ENCODE assay signal across 24 cellular contexts in genomic region chr10:10363217-10363616, GRCh38.
"Had no signal": no experiment of that assay in that cellular context is flagged by ENCODE, and none has a peak within 500 bp of the region (broad histone marks: within the 10 kb centered on the region; RNA-seq: fewer than 3 reads in every experiment).

No MANE protein-coding gene starts in this region.

- H3K4me1 Mint-ChIP-seq: activated CD4-positive, alpha-beta memory T cell treated with anti-CD3 and anti-CD28 coated beads, Interleukin-2, amount 10 ng/mL, durations not matched to agents 7 days and 5 days; activated CD4-positive, alpha-beta T cell treated with anti-CD3 and anti-CD28 coated beads for 36 hours; activated CD4-positive, alpha-beta T cell treated with anti-CD3 and anti-CD28 coated beads, Interleukin-2, amount 10 ng/mL, durations not matched to agents 7 days and 5 days; T-helper 17 cell had no signal

- H3K4me3 Mint-ChIP-seq: activated CD4-positive, alpha-beta memory T cell treated with anti-CD3 and anti-CD28 coated beads, Interleukin-2, amount 10 ng/mL, durations not matched to agents 7 days and 5 days; activated CD4-positive, alpha-beta T cell treated with anti-CD3 and anti-CD28 coated beads for 36 hours; activated CD4-positive, alpha-beta T cell treated with anti-CD3 and anti-CD28 coated beads, Interleukin-2, amount 10 ng/mL, durations not matched to agents 7 days and 5 days; activated naive CD8-positive, alpha-beta T cell; activated T-cell treated with anti-CD3 and anti-CD28 coated beads, Interleukin-2, amount 50 U/mL, for 24 hours; activated T-cell treated with anti-CD3 and anti-CD28 coated beads, Interleukin-2, amount 50 U/mL, for 72 hours; endodermal cell; T-helper 17 cell; T-helper 2 cell treated with Interferon-gamma antibody and Interleukin-4, amounts not matched to agents 5 μg/mL and 100 μg/mL, for 36 hours had no signal

- H3K27ac ChIP-seq: WERI-Rb-1 had no signal

- H3K9me3 Mint-ChIP-seq: activated CD4-positive, alpha-beta memory T cell treated with anti-CD3 and anti-CD28 coated beads, Interleukin-2, amount 10 ng/mL, durations not matched to agents 7 days and 5 days; activated CD4-positive, alpha-beta T cell treated with anti-CD3 and anti-CD28 coated beads, Interleukin-2, amount 10 ng/mL, durations not matched to agents 7 days and 5 days; activated T-cell treated with anti-CD3 and anti-CD28 coated beads, Interleukin-2, amount 50 U/mL, for 24 hours; activated T-cell treated with anti-CD3 and anti-CD28 coated beads, Interleukin-2, amount 50 U/mL, for 72 hours; endodermal cell; T-helper 2 cell treated with Interferon-gamma antibody and Interleukin-4, amounts not matched to agents 5 μg/mL and 100 μg/mL, for 36 hours had no signal

- H3K36me3 Mint-ChIP-seq: activated naive CD8-positive, alpha-beta T cell had no signal

- H3K27ac Mint-ChIP-seq: activated CD4-positive, alpha-beta memory T cell treated with anti-CD3 and anti-CD28 coated beads, Interleukin-2, amount 10 ng/mL, durations not matched to agents 7 days and 5 days; activated CD4-positive, alpha-beta T cell treated with anti-CD3 and anti-CD28 coated beads for 36 hours; activated CD4-positive, alpha-beta T cell treated with anti-CD3 and anti-CD28 coated beads, Interleukin-2, amount 10 ng/mL, durations not matched to agents 7 days and 5 days; activated naive CD8-positive, alpha-beta T cell; activated T-cell treated with anti-CD3 and anti-CD28 coated beads, Interleukin-2, amount 50 U/mL, for 24 hours; activated T-cell treated with anti-CD3 and anti-CD28 coated beads, Interleukin-2, amount 50 U/mL, for 72 hours; endodermal cell; T-helper 17 cell; T-helper 2 cell treated with Interferon-gamma antibody and Interleukin-4, amounts not matched to agents 5 μg/mL and 100 μg/mL, for 36 hours had no signal

- DNase-seq: activated CD4-positive, alpha-beta memory T cell treated with anti-CD3 and anti-CD28 coated beads, Interleukin-2, amount 10 ng/mL, durations not matched to agents 7 days and 5 days; activated CD4-positive, alpha-beta T cell treated with anti-CD3 and anti-CD28 coated beads for 36 hours; activated CD4-positive, alpha-beta T cell treated with anti-CD3 and anti-CD28 coated beads, Interleukin-2, amount 10 ng/mL, durations not matched to agents 7 days and 5 days; activated CD4-positive, alpha-beta T cell treated with anti-CD3 and anti-CD28 coated beads, Interleukin-2, amount 50 U/mL, for 4 hours; activated CD4-positive, CD25-positive, alpha-beta regulatory T cell; activated CD4-positive, CD25-positive, alpha-beta regulatory T cell treated with anti-CD3 and anti-CD28 coated beads, Interleukin-2, amount 50 U/mL, for 72 hours; activated CD8-positive, alpha-beta memory T cell treated with anti-CD3 and anti-CD28 coated beads, Interleukin-2, amount 50 U/mL, for 48 hours; activated gamma-delta T cell treated with Interleukin-2 at 50 U/mL for 16 hours; activated naive CD4-positive, alpha-beta T cell treated with anti-CD3 and anti-CD28 coated beads, Interleukin-2, amount 50 U/mL, for 16 hours; activated naive CD4-positive, alpha-beta T cell treated with Interleukin-2 at 50 U/mL for 16 hours; activated T-cell treated with anti-CD3 and anti-CD28 coated beads for 4 hours; activated T-cell treated with anti-CD3 and anti-CD28 coated beads, Interleukin-2, amount 50 U/mL, for 24 hours; activated T-cell treated with anti-CD3 and anti-CD28 coated beads, Interleukin-2, amount 50 U/mL, for 72 hours; amniotic stem cell; effector memory CD4-positive, alpha-beta T cell; endodermal cell; foreskin fibroblast; T-helper 1 cell; T-helper 17 cell; T1000; WERI-Rb-1 had no signal

- ATAC-seq: activated CD4-positive, alpha-beta T cell treated with anti-CD3 and anti-CD28 coated beads for 36 hours; activated T-cell treated with anti-CD3 and anti-CD28 coated beads, Interleukin-2, amount 50 U/mL, for 72 hours; esophagus mucosa; T-helper 17 cell had no signal
